In the genomic region with DNA sequence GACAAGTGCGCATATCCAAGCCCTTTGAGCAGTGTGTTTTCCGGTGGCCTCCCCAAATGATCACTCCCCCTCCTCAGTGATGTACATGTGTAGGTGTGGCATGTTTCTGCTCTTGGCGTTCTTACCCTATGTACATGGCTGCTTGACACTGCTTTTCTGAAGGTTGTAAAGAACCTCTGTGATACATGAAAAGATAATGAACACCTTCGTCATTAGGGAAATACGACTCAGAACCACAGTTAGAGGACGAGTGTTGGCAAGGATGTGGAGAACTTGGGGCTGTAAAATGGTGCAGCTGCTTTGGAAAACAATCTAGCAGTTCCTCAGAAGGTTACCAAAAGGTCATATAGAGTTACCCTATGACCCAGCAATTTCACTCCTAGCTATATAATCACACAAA, we compare ENCODE assay signal across 1 cellular context.
TF ChIP-seq lines count a peak whose summit lies in the region.

No MANE protein-coding gene starts in this region.

TF ChIP-seq in HepG2, 621 proteins besides CTCF, POLR2A, EP300 and RAD21:
- TF ChIP-seq ZNF557 (CRISPR knock-in tag; IDR thresholded peaks at IDR 0.05) (no peak), NRL (CRISPR knock-in tag; IDR thresholded peaks at IDR 0.05; ENCODE audit: borderline replicate concordance) (no peak), ZNF431 (CRISPR knock-in tag; IDR thresholded peaks at IDR 0.05; ENCODE audit: borderline replicate concordance, low read depth) (no peak), SRF (IDR thresholded peaks at IDR 0.05; ENCODE audit: low read depth, low read length) (no peak), PTBP1 (IDR thresholded peaks at IDR 0.05; ENCODE audit: low read depth, low read length, poor library complexity, severe bottlenecking) (no peak), ZNF563 (CRISPR knock-in tag; IDR thresholded peaks at IDR 0.05) (no peak), TCF7 (IDR thresholded peaks at IDR 0.05; ENCODE audit: low read depth) (no peak), MATR3 (CRISPR knock-in tag; IDR thresholded peaks at IDR 0.05) (no peak), KMT2B (CRISPR knock-in tag; IDR thresholded peaks at IDR 0.05) (no peak), ZNF232 (CRISPR knock-in tag; IDR thresholded peaks at IDR 0.05; ENCODE audit: borderline replicate concordance) (no peak), SIX1 (CRISPR knock-in tag; IDR thresholded peaks at IDR 0.05; ENCODE audit: borderline replicate concordance) (no peak), ZNF773 (CRISPR knock-in tag; IDR thresholded peaks at IDR 0.05; ENCODE audit: borderline replicate concordance) (no peak), SYNCRIP (IDR thresholded peaks at IDR 0.05; ENCODE audit: insufficient read depth, low read depth, low read length) (no peak), CREM (IDR thresholded peaks at IDR 0.05) (no peak), CREM (CRISPR knock-in tag; IDR thresholded peaks at IDR 0.05) (no peak), CEBPB (IDR thresholded peaks at IDR 0.05; ENCODE audit: borderline replicate concordance, low read depth, low read length) (no peak), HNRNPL (IDR thresholded peaks at IDR 0.05; ENCODE audit: low read depth, low read length) (no peak), MEF2D (CRISPR knock-in tag; IDR thresholded peaks at IDR 0.05) (no peak), ZFP36 (IDR thresholded peaks at IDR 0.05; ENCODE audit: borderline replicate concordance, low read depth, low read length, partially characterized antibody) (no peak)
- TF ChIP-seq, protein P1, sequence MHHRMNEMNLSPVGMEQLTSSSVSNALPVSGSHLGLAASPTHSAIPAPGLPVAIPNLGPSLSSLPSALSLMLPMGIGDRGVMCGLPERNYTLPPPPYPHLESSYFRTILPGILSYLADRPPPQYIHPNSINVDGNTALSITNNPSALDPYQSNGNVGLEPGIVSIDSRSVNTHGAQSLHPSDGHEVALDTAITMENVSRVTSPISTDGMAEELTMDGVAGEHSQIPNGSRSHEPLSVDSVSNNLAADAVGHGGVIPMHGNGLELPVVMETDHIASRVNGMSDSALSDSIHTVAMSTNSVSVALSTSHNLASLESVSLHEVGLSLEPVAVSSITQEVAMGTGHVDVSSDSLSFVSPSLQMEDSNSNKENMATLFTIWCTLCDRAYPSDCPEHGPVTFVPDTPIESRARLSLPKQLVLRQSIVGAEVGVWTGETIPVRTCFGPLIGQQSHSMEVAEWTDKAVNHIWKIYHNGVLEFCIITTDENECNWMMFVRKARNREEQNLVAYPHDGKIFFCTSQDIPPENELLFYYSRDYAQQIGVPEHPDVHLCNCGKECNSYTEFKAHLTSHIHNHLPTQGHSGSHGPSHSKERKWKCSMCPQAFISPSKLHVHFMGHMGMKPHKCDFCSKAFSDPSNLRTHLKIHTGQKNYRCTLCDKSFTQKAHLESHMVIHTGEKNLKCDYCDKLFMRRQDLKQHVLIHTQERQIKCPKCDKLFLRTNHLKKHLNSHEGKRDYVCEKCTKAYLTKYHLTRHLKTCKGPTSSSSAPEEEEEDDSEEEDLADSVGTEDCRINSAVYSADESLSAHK (CRISPR knock-in tag; IDR thresholded peaks at IDR 0.05; ENCODE audit: borderline replicate concordance): no peak
